Comparison of ENCODE assay signal across 8 cellular contexts in genomic region chr18:35143615-35144596, GRCh38.
DNase-seq lines count a peak whose midpoint lies in the region; ATAC-seq and TF ChIP-seq lines count a peak whose summit lies in the region.

No MANE protein-coding gene starts in this region.

- peak; percentile 26 to 33 for DNase-seq in activated CD4-positive, alpha-beta T cell treated with anti-CD3 and anti-CD28 coated beads for 4 hours
- no peak for DNase-seq in activated CD4-positive, alpha-beta T cell treated with anti-CD3 and anti-CD28 coated beads, Interleukin-2, amount 50 U/mL, for 1 hour
- DNase-seq in NCI-H2227 (lab: John Stamatoyannopoulos, UW; ENCODE audit: unreplicated experiment), result peak; percentile 91
- DNase-seq in activated CD4-positive, alpha-beta T cell treated with anti-CD3 and anti-CD28 coated beads, Interleukin-2, amount 50 U/mL, for 48 hours, result peak; percentile 17 to 24
- peak; percentile 76 for DNase-seq in fibroblast of pulmonary artery (ENCODE audit: low read depth)
- peak; percentile 17 for DNase-seq in non-pigmented ciliary epithelial cell (ENCODE audit: low read depth)

- peak; percentile 50 for ATAC-seq in HG02938 (IDR thresholded peaks at IDR 0.05; ENCODE audit: unreplicated experiment)
- ATAC-seq in GM21825 (IDR thresholded peaks at IDR 0.05; ENCODE audit: unreplicated experiment), result no peak

- no peak overlapping the region for H3K4me3 ChIP-seq in fibroblast of pulmonary artery (replicated peaks; ENCODE audit: low read depth, low read length)

- peak; percentile 90 for TF ChIP-seq CTCF in fibroblast of pulmonary artery (IDR thresholded peaks at IDR 0.05; ENCODE audit: low read length, missing control alignments)
